1 cellular context compared by ENCODE assay signal in genomic region chrX:38770152-38770551, GRCh38.
TF ChIP-seq lines count a peak whose summit lies in the region.

No MANE protein-coding gene starts in this region.

TF ChIP-seq in K562, 482 proteins besides CTCF, POLR2A, EP300 and RAD21 (continued from another document and continues in another):
- TF ChIP-seq, protein P1, sequence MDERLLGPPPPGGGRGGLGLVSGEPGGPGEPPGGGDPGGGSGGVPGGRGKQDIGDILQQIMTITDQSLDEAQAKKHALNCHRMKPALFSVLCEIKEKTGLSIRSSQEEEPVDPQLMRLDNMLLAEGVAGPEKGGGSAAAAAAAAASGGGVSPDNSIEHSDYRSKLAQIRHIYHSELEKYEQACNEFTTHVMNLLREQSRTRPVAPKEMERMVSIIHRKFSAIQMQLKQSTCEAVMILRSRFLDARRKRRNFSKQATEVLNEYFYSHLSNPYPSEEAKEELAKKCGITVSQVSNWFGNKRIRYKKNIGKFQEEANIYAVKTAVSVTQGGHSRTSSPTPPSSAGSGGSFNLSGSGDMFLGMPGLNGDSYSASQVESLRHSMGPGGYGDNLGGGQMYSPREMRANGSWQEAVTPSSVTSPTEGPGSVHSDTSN (CRISPR knock-in tag; IDR thresholded peaks at IDR 0.05; ENCODE audit: low read depth), result no peak
- TF ChIP-seq, protein P1 (tag; conservative IDR thresholded peaks at IDR 0.05; ENCODE audit: low read depth), result peak; percentile 74
- TF ChIP-seq ZNF695 (CRISPR knock-in tag; IDR thresholded peaks at IDR 0.05) (no peak), RBFOX2 (IDR thresholded peaks at IDR 0.05; ENCODE audit: low read depth, low read length) (0 out of 2 replicates have a peak, but pooled peaks have one; percentile 15), ZNF184 (CRISPR knock-in tag; IDR thresholded peaks at IDR 0.05) (no peak), THAP12 (CRISPR knock-in tag; IDR thresholded peaks at IDR 0.05) (no peak), SAP30 (IDR thresholded peaks at IDR 0.05; ENCODE audit: borderline replicate concordance, insufficient read depth, low read depth, low read length, poor library complexity, severe bottlenecking) (no peak), TBL1XR1 (IDR thresholded peaks at IDR 0.05; ENCODE audit: low read length in 2 of 2) (peak in 1 of 2 experiments; percentile 40; a peak in 1 of 4 replicates), ZBTB7A (IDR thresholded peaks at IDR 0.05; ENCODE audit: borderline replicate concordance, control insufficient read depth, low read depth, low read length) (no peak; the same call in 1 of the 2 replicates), ZNF75A (CRISPR knock-in tag; IDR thresholded peaks at IDR 0.05) (no peak), RBM22 (IDR thresholded peaks at IDR 0.05; ENCODE audit: low read depth, low read length, poor library complexity, severe bottlenecking) (no peak), NFE2L1 (tag; IDR thresholded peaks at IDR 0.05; ENCODE audit: borderline replicate concordance, low read depth) (no peak), SREBF2 (CRISPR knock-in tag; IDR thresholded peaks at IDR 0.05) (no peak), ZNF280B (CRISPR knock-in tag; IDR thresholded peaks at IDR 0.05) (no peak), SOX6 (IDR thresholded peaks at IDR 0.05) (peak; percentile 73), ZFP36 (IDR thresholded peaks at IDR 0.05; ENCODE audit: low read depth, low read length, partially characterized antibody) (peak; percentile 41), POLR2AphosphoS5 (IDR thresholded peaks at IDR 0.05; ENCODE audit: control insufficient read depth, insufficient read depth, low read depth, low read length) (peak; percentile 91), CBFA2T3 (IDR thresholded peaks at IDR 0.05) (peak; percentile 94), CTBP1 (IDR thresholded peaks at IDR 0.05; ENCODE audit: borderline replicate concordance) (peak; percentile 76), HES1 (IDR thresholded peaks at IDR 0.05; ENCODE audit: low read depth) (no peak), MAZ (CRISPR knock-in tag; conservative IDR thresholded peaks at IDR 0.05 in 1 of 2, IDR thresholded peaks at IDR 0.05 in 1 of 2) (no peak), RUNX1 (IDR thresholded peaks at IDR 0.05; ENCODE audit: low read depth) (no peak), PKNOX1 (IDR thresholded peaks at IDR 0.05) (no peak; the same call in 1 of the 2 replicates), CC2D1A (IDR thresholded peaks at IDR 0.05) (peak; percentile 80; the same call in 1 of the 2 replicates), MNT (conservative IDR thresholded peaks at IDR 0.05) (peak in 1 of 2 experiments; percentile 26; a peak in 1 of 4 replicates), SUPT5H (IDR thresholded peaks at IDR 0.05) (0 out of 2 replicates have a peak, but pooled peaks have one; percentile 25), ETV6 (IDR thresholded peaks at IDR 0.05; ENCODE audit: borderline replicate concordance in 1 of 2, low read depth in 2 of 2, low read length in 1 of 2) (no peak), ETV6 (CRISPR knock-in tag; IDR thresholded peaks at IDR 0.05; ENCODE audit: borderline replicate concordance) (no peak), CREB3L1 (IDR thresholded peaks at IDR 0.05; ENCODE audit: borderline replicate concordance, low read depth) (no peak), TGIF2 (CRISPR knock-in tag; IDR thresholded peaks at IDR 0.05) (no peak), SMARCA4 (IDR thresholded peaks at IDR 0.05) (peak; percentile 50; the same call in 1 of the 2 replicates), FOXJ3 (CRISPR knock-in tag; IDR thresholded peaks at IDR 0.05) (no peak), SIX5 (IDR thresholded peaks at IDR 0.05; ENCODE audit: borderline replicate concordance in 1 of 2, insufficient read depth in 1 of 2, low read depth in 1 of 2, low read length in 2 of 2) (no peak), ELF1 (tag; IDR thresholded peaks at IDR 0.05) (peak; percentile 51), ZNF175 (CRISPR knock-in tag; IDR thresholded peaks at IDR 0.05; ENCODE audit: low read depth) (peak; percentile 100), CXXC5 (CRISPR knock-in tag; IDR thresholded peaks at IDR 0.05) (peak; percentile 82), NCOA6 (IDR thresholded peaks at IDR 0.05) (no peak), PRPF4 (IDR thresholded peaks at IDR 0.05; ENCODE audit: insufficient read depth, low read depth, low read length, poor library complexity, severe bottlenecking) (no peak), ZC3H4 (CRISPR knock-in tag; IDR thresholded peaks at IDR 0.05; ENCODE audit: borderline replicate concordance) (no peak), POLR2AphosphoS2 (IDR thresholded peaks at IDR 0.05; ENCODE audit: low read length) (no peak), HDAC2 (IDR thresholded peaks at IDR 0.05) (no peak), RBM25 (IDR thresholded peaks at IDR 0.05; ENCODE audit: low read depth, low read length, severe bottlenecking) (no peak), SRSF1 (IDR thresholded peaks at IDR 0.05; ENCODE audit: low read depth, low read length) (no peak), NBN (IDR thresholded peaks at IDR 0.05; ENCODE audit: low read depth) (0 out of 2 replicates have a peak, but pooled peaks have one; percentile 19), CSDE1 (IDR thresholded peaks at IDR 0.05) (no peak), U2AF1 (optimal IDR thresholded peaks at IDR 0.05; ENCODE audit: low read depth, low read length) (no peak), TCF3 (CRISPR knock-in tag; IDR thresholded peaks at IDR 0.05) (peak; percentile 90), BHLHE40 (IDR thresholded peaks at IDR 0.05; ENCODE audit: low read length) (peak; percentile 50), POU5F1 (IDR thresholded peaks at IDR 0.05; ENCODE audit: borderline replicate concordance, low read depth, low read length, partially characterized antibody) (no peak), XRCC4 (IDR thresholded peaks at IDR 0.05; ENCODE audit: extremely low read depth, insufficient read depth, insufficient read length) (no peak), DPF2 (IDR thresholded peaks at IDR 0.05) (peak; percentile 78), THRAP3 (IDR thresholded peaks at IDR 0.05; ENCODE audit: borderline replicate concordance) (no peak), ESRRA (IDR thresholded peaks at IDR 0.05; ENCODE audit: borderline replicate concordance, low read depth) (peak; percentile 53; the same call in 1 of the 2 replicates)
- TF ChIP-seq, protein P2, sequence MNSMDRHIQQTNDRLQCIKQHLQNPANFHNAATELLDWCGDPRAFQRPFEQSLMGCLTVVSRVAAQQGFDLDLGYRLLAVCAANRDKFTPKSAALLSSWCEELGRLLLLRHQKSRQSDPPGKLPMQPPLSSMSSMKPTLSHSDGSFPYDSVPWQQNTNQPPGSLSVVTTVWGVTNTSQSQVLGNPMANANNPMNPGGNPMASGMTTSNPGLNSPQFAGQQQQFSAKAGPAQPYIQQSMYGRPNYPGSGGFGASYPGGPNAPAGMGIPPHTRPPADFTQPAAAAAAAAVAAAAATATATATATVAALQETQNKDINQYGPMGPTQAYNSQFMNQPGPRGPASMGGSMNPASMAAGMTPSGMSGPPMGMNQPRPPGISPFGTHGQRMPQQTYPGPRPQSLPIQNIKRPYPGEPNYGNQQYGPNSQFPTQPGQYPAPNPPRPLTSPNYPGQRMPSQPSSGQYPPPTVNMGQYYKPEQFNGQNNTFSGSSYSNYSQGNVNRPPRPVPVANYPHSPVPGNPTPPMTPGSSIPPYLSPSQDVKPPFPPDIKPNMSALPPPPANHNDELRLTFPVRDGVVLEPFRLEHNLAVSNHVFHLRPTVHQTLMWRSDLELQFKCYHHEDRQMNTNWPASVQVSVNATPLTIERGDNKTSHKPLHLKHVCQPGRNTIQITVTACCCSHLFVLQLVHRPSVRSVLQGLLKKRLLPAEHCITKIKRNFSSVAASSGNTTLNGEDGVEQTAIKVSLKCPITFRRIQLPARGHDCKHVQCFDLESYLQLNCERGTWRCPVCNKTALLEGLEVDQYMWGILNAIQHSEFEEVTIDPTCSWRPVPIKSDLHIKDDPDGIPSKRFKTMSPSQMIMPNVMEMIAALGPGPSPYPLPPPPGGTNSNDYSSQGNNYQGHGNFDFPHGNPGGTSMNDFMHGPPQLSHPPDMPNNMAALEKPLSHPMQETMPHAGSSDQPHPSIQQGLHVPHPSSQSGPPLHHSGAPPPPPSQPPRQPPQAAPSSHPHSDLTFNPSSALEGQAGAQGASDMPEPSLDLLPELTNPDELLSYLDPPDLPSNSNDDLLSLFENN (IDR thresholded peaks at IDR 0.05; ENCODE audit: low read depth in 2 of 2, low read length in 2 of 2), result peak in 1 of 2 experiments; percentile 75; a peak in 2 of 4 replicates
- TF ChIP-seq, protein P3, sequence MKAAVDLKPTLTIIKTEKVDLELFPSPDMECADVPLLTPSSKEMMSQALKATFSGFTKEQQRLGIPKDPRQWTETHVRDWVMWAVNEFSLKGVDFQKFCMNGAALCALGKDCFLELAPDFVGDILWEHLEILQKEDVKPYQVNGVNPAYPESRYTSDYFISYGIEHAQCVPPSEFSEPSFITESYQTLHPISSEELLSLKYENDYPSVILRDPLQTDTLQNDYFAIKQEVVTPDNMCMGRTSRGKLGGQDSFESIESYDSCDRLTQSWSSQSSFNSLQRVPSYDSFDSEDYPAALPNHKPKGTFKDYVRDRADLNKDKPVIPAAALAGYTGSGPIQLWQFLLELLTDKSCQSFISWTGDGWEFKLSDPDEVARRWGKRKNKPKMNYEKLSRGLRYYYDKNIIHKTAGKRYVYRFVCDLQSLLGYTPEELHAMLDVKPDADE (conservative IDR thresholded peaks at IDR 0.05; ENCODE audit: control insufficient read depth, low read depth, low read length), result no peak; the same call in 1 of the 2 replicates
